1 cellular context compared by ENCODE assay signal in genomic region chr1:115564201-115564600, GRCh38.
TF ChIP-seq lines count a peak whose summit lies in the region.

No MANE protein-coding gene starts in this region.

TF ChIP-seq in WTC11, 78 proteins besides CTCF, POLR2A, EP300 and RAD21 (continued from another document):
- no peak for TF ChIP-seq FOXP4 (CRISPR knock-in tag; IDR thresholded peaks at IDR 0.05)
